17 cellular contexts compared by ENCODE assay signal in genomic region chr19:28609944-28610343, GRCh38.
A peak's percentile ranks its signal among the peaks of the same experiment; 100 is the strongest.
DNase-seq lines count a peak whose midpoint lies in the region; ATAC-seq and TF ChIP-seq lines count a peak whose summit lies in the region.
"Had no signal": no experiment of that assay in that cellular context is flagged by ENCODE, and none has a peak within 500 bp of the region (broad histone marks: within the 10 kb centered on the region; RNA-seq: fewer than 3 reads in every experiment).

No MANE protein-coding gene starts in this region.

- H3K9me3 Mint-ChIP-seq in endothelial cell (ENCODE audit: unreplicated experiment): peaks cover 7% of the 10 kb centered on the region

- DNase-seq in right atrium auricular region (ENCODE audit: low spot score) (peak; percentile 30), Right ventricle myocardium superior (no peak), esophagus muscularis mucosa (ENCODE audit: extremely low spot score) (peak; percentile 89), endothelial cell (ENCODE audit: low spot score) (no peak)
- DNase-seq: AML-193; Caco-2; Calu3; CD4-positive, alpha-beta T cell; DMS79 treated with DMSO at 0.1 percent for 48 hours; GF-D8 had no signal

- H3K27ac ChIP-seq in right atrium auricular region (no peak overlapping the region), esophagus muscularis mucosa (replicated peaks in 1 of 4) (no peak overlapping the region)
- H3K27ac ChIP-seq: 22Rv1; A549; BLaER1 treated with 17β-estradiol and CSF1 and Interleukin-3, amounts not matched to agents 10 nM and 100 nM; C4-2B had no signal

- H3K27me3 ChIP-seq in right atrium auricular region: no peaks in the 10 kb centered on the region
- no peaks in the 10 kb centered on the region for H3K27me3 ChIP-seq in esophagus muscularis mucosa
- H3K27me3 ChIP-seq: BLaER1 treated with 17β-estradiol and CSF1 and Interleukin-3, amounts not matched to agents 10 nM and 100 nM had no signal

- peaks cover 13% of the 10 kb centered on the region for H3K27me3 Mint-ChIP-seq in endothelial cell (ENCODE audit: unreplicated experiment)
- H3K27me3 Mint-ChIP-seq: B cell; CD4-positive, alpha-beta T cell had no signal

- H3K36me3 Mint-ChIP-seq in endothelial cell (ENCODE audit: low read depth, unreplicated experiment): peaks cover 5% of the 10 kb centered on the region
- H3K36me3 Mint-ChIP-seq: CD8-positive, alpha-beta T cell had no signal

- H3K4me3 Mint-ChIP-seq in endothelial cell (ENCODE audit: unreplicated experiment): no peak overlapping the region
- H3K4me3 Mint-ChIP-seq: B cell; CD4-positive, alpha-beta T cell; CD8-positive, alpha-beta T cell had no signal

- no peak for TF ChIP-seq EP300 in esophagus muscularis mucosa (IDR thresholded peaks at IDR 0.05)

- H3K36me3 ChIP-seq in right atrium auricular region: no peaks in the 10 kb centered on the region
- no peaks in the 10 kb centered on the region for H3K36me3 ChIP-seq in esophagus muscularis mucosa

- TF ChIP-seq CTCF in right atrium auricular region (IDR thresholded peaks at IDR 0.05) (no peak), esophagus muscularis mucosa (IDR thresholded peaks at IDR 0.05) (no peak), endothelial cell (IDR thresholded peaks at IDR 0.05; ENCODE audit: unreplicated experiment) (no peak)

- H3K4me3 ChIP-seq in right atrium auricular region (no peak overlapping the region), esophagus muscularis mucosa (no peak overlapping the region)
- H3K4me3 ChIP-seq: A549; BLaER1 treated with 17β-estradiol and CSF1 and Interleukin-3, amounts not matched to agents 10 nM and 100 nM had no signal

- no peaks in the 10 kb centered on the region for H3K4me1 Mint-ChIP-seq in endothelial cell (ENCODE audit: unreplicated experiment)
- H3K4me1 Mint-ChIP-seq: B cell had no signal

- no peak for TF ChIP-seq POLR2A in esophagus muscularis mucosa (IDR thresholded peaks at IDR 0.05; ENCODE audit: low read depth)

- no peaks in the 10 kb centered on the region for H3K4me1 ChIP-seq in right atrium auricular region
- H3K4me1 ChIP-seq in esophagus muscularis mucosa: no peaks in the 10 kb centered on the region
- H3K4me1 ChIP-seq: A549; BLaER1 treated with 17β-estradiol and CSF1 and Interleukin-3, amounts not matched to agents 10 nM and 100 nM; Caco-2 had no signal

- intact Hi-C loops in Right ventricle myocardium superior (cut with DNase I) (no loop called here), esophagus muscularis mucosa (cut with DNase I) (no loop called here)

- H3K27ac Mint-ChIP-seq in endothelial cell (ENCODE audit: unreplicated experiment): no peak overlapping the region
- H3K27ac Mint-ChIP-seq: B cell; CD4-positive, alpha-beta T cell; CD8-positive, alpha-beta T cell had no signal

- H3K9me3 ChIP-seq in right atrium auricular region (peaks cover 0 to 5% of the 10 kb centered on the region in 2 donors), esophagus muscularis mucosa (peaks cover 0 to 30% (median 12%) of the 10 kb centered on the region in 4 donors)

- WGBS in esophagus muscularis mucosa: 83% methylated on average over 1 of the region's 5 CpGs

- ATAC-seq in Right ventricle myocardium superior (ENCODE audit: poor library complexity) (no peak), HG03457 (IDR thresholded peaks at IDR 0.05; ENCODE audit: unreplicated experiment) (no peak)
- ATAC-seq: A549; CD8-positive, alpha-beta T cell had no signal

Comparison
In these comparisons a context has a peak if more than half of its experiments do, and no peak if none do; other contexts are left out.
1. DNase-seq: peak in right atrium auricular region (single experiment) and esophagus muscularis mucosa (single experiment); none in Right ventricle myocardium superior (single experiment) and endothelial cell (single experiment).